Comparison of ENCODE assay signal across 25 cellular contexts in genomic region chr10:133014416-133015210, GRCh38.
DNase-seq lines count a peak whose midpoint lies in the region; ATAC-seq, FAIRE-seq and TF ChIP-seq lines count a peak whose summit lies in the region.
"Had no signal": no experiment of that assay in that cellular context is flagged by ENCODE, and none has a peak within 500 bp of the region (broad histone marks: within the 10 kb centered on the region; RNA-seq: fewer than 3 reads in every experiment).

No MANE protein-coding gene starts in this region.

- H3K4me2 ChIP-seq in GM23338 = no peak overlapping the region
- H3K4me2 ChIP-seq in H1 (ENCODE audit: insufficient read depth in 1 of 2, low read depth in 2 of 2, low read length in 2 of 2) = no peak overlapping the region
- H3K4me2 ChIP-seq in neuronal stem cell (ENCODE audit: insufficient read depth, low read length, poor library complexity, severe bottlenecking) = no peak overlapping the region
- H3K4me2 ChIP-seq: A549 had no signal

- H3K27ac ChIP-seq in right atrium auricular region (no peak overlapping the region), GM23338 (ENCODE audit: low read depth) (no peak overlapping the region), H1 (ENCODE audit: low read depth, low read length) (no peak overlapping the region), neuronal stem cell (replicated peaks; ENCODE audit: low read length) (no peak overlapping the region), body of pancreas (peak overlapping the region in 1 of 4 donors; percentile 54)
- H3K27ac ChIP-seq: A549, GM23248 had no signal

- H3K36me3 ChIP-seq in right atrium auricular region = no peaks in the 10 kb centered on the region
- H3K36me3 ChIP-seq in GM23338 (ENCODE audit: insufficient read depth) = no peaks in the 10 kb centered on the region
- H3K36me3 ChIP-seq in H1 (ENCODE audit: control insufficient read depth in 2 of 4, insufficient read depth in 4 of 4, low read length in 3 of 4) = no peaks in the 10 kb centered on the region; a peak in 1 of 8 replicates
- H3K36me3 ChIP-seq in neuronal stem cell (replicated peaks in 1 of 2; ENCODE audit: control insufficient read depth in 2 of 2, insufficient read depth in 2 of 2, low read length in 2 of 2) = no peaks in the 10 kb centered on the region
- H3K36me3 ChIP-seq in body of pancreas (replicated peaks in 1 of 2; ENCODE audit: insufficient read depth in 1 of 2, low read depth in 2 of 2) = no peaks in the 10 kb centered on the region
- H3K36me3 ChIP-seq: HAP-1 had no signal

- H4K91ac ChIP-seq in H1 (replicated peaks; ENCODE audit: insufficient read length, low read length) (no peak overlapping the region), neuronal stem cell (ENCODE audit: low read depth, low read length, poor library complexity) (no peak overlapping the region)

- H3K23ac ChIP-seq in H1 (ENCODE audit: insufficient read length) = no peak overlapping the region
- no peak overlapping the region for H3K23ac ChIP-seq in neuronal stem cell (ENCODE audit: low read depth, low read length, poor library complexity)

- TF ChIP-seq CTCF in right atrium auricular region (IDR thresholded peaks at IDR 0.05) = no peak
- TF ChIP-seq CTCF in GM23338 (conservative IDR thresholded peaks at IDR 0.05; ENCODE audit: low read depth in 2 of 2) = no peak
- TF ChIP-seq CTCF in H1 (IDR thresholded peaks at IDR 0.05; ENCODE audit: control extremely low read depth in 1 of 3, insufficient read depth in 1 of 3, low read depth in 1 of 3, low read length in 3 of 3) = no peak
- no peak for TF ChIP-seq CTCF in body of pancreas (IDR thresholded peaks at IDR 0.05)

- no peaks in the 10 kb centered on the region; the same call in 2 of the 3 replicates for H3K4me1 Mint-ChIP-seq in GM23338

- H3K4me1 ChIP-seq in right atrium auricular region (peaks cover 0 to 5% of the 10 kb centered on the region in 2 donors), GM23338 (ENCODE audit: insufficient read depth) (no peaks in the 10 kb centered on the region), H1 (replicated peaks in 1 of 4; ENCODE audit: control insufficient read depth in 3 of 4, insufficient read depth in 4 of 4, low read length in 3 of 4) (no peaks in the 10 kb centered on the region), neuronal stem cell (ENCODE audit: control insufficient read depth in 2 of 2, insufficient read depth in 1 of 2, low read depth in 1 of 2, low read length in 2 of 2) (peaks cover 2 to 3% of the 10 kb centered on the region in 2 donors), body of pancreas (peaks cover 18% of the 10 kb centered on the region)
- H3K4me1 ChIP-seq: HAP-1 had no signal

- ATAC-seq in left cardiac atrium (no peak), GM23338 (peak; percentile 41; the same call in 2 of the 3 replicates), body of pancreas (no peak)
- ATAC-seq: CD8-positive, alpha-beta T cell; GM12878 had no signal

- peaks cover 2% of the 10 kb centered on the region; the same call in 1 of the 3 replicates for H3K9me3 Mint-ChIP-seq in GM23338
- H3K9me3 Mint-ChIP-seq: CD8-positive, alpha-beta T cell had no signal

- DNase-seq in left cardiac atrium = peak; percentile 12
- no peak for DNase-seq in right atrium auricular region (ENCODE audit: low spot score)
- no peak for DNase-seq in GM23338 (ENCODE audit: low spot score)
- DNase-seq in H1 (ENCODE audit: low read depth in 1 of 2, low spot score in 2 of 2) = no peak
- DNase-seq in neuronal stem cell (ENCODE audit: low spot score) = no peak
- no peak for DNase-seq in DMS 273 (lab: John Stamatoyannopoulos, UW; ENCODE audit: unreplicated experiment)
- no peak for DNase-seq in body of pancreas
- DNase-seq in Ammon's horn (ENCODE audit: low spot score) = no peak
- DNase-seq: 8988T; ACHN; AML-193; C1 segment of cervical spinal cord; Caco-2; CD8-positive, alpha-beta T cell; DMS 273 treated with DMSO at 0.1 percent for 48 hours; DMS79; EL; GDM1; GM23248; HFFc6 had no signal

- H3K14ac ChIP-seq in H1 (ENCODE audit: insufficient read length) (no peak overlapping the region), neuronal stem cell (ENCODE audit: low read length) (peak overlapping the region; percentile 71)

- peaks cover 10% of the 10 kb centered on the region for H3K23me2 ChIP-seq in H1 (ENCODE audit: low read depth, low read length)

- WGBS in H1 (ENCODE audit: extremely low coverage in 1 of 2, insufficient coverage in 1 of 2, insufficient read length in 1 of 2, insufficient replicate concordance in 2 of 2, low coverage in 1 of 2, low lambda C conversion rate in 2 of 2, missing lambda C conversion rate in 1 of 2), 2 experiments = 91% methylated on average over 31 of the region's 38 CpGs; no CpG with 5 or more reads in 1 of the 2 experiments
- WGBS in neuronal stem cell (ENCODE audit: extremely low coverage in 2 of 2, insufficient read length in 2 of 2, insufficient replicate concordance in 1 of 2), 2 donors = no CpG with 5 or more reads among the region's 38 CpGs
- 71 to 94% methylated on average over 9 to 24 of the region's 38 CpGs for WGBS in body of pancreas, 2 donors

- H3K79me2 ChIP-seq in GM23338 (replicated peaks; ENCODE audit: insufficient read depth) = no peaks in the 10 kb centered on the region
- no peaks in the 10 kb centered on the region for H3K79me2 ChIP-seq in H1 (ENCODE audit: control insufficient read depth in 1 of 2, insufficient read depth in 2 of 2, low read length in 2 of 2)

- no peaks in the 10 kb centered on the region for H3K79me1 ChIP-seq in H1 (ENCODE audit: low read depth, low read length)
- H3K79me1 ChIP-seq in neuronal stem cell (ENCODE audit: low read depth, low read length) = peaks cover 2% of the 10 kb centered on the region

- H2BK12ac ChIP-seq in H1 (ENCODE audit: low read depth, low read length) (no peak overlapping the region), neuronal stem cell (ENCODE audit: low read length) (peak overlapping the region; percentile 58)

- H3K9me2 ChIP-seq in GM23338 (ENCODE audit: insufficient read depth) = no peaks in the 10 kb centered on the region

- H2AK5ac ChIP-seq in H1 (ENCODE audit: low read depth, low read length) (no peak overlapping the region), neuronal stem cell (ENCODE audit: low read depth, low read length) (peak overlapping the region; percentile 89)

- no peak overlapping the region for H2BK120ac ChIP-seq in H1 (replicated peaks; ENCODE audit: low read depth, low read length)
- no peak overlapping the region for H2BK120ac ChIP-seq in neuronal stem cell (ENCODE audit: low read depth, low read length)

- H2BK15ac ChIP-seq in H1 (ENCODE audit: low read length) (no peak overlapping the region), neuronal stem cell (ENCODE audit: low read length) (no peak overlapping the region)

- H2BK20ac ChIP-seq in H1 (ENCODE audit: low read length) = no peak overlapping the region

- no peak overlapping the region for H3K18ac ChIP-seq in H1 (ENCODE audit: extremely low read depth, low read length)
- peak overlapping the region; percentile 71 for H3K18ac ChIP-seq in neuronal stem cell (ENCODE audit: low read length)

- POLR2A ChIA-PET in H1 (lab: Charles Lee; ENCODE audit: partially characterized antibody) = interaction anchor here (1.3 kb wide), 1 partner anchor 10 kb away, joined by 3 read pairs; no protein-coding TSS in a partner anchor

- H2AFZ ChIP-seq in GM23338 = no peak overlapping the region
- H2AFZ ChIP-seq in H1 (ENCODE audit: low read length) = no peak overlapping the region
- H2AFZ ChIP-seq in neuronal stem cell (ENCODE audit: low read length) = no peak overlapping the region
- H2AFZ ChIP-seq: GM23248 had no signal

- no peaks in the 10 kb centered on the region for H3K9me3 ChIP-seq in right atrium auricular region
- peaks cover 0 to 5% of the 10 kb centered on the region in 2 experiments; a peak in 1 of 4 replicates for H3K9me3 ChIP-seq in H1 (ENCODE audit: insufficient read depth in 2 of 2, low read depth in 1 of 2, low read length in 1 of 2)
- H3K9me3 ChIP-seq in neuronal stem cell (replicated peaks in 1 of 2; ENCODE audit: control insufficient read depth in 2 of 2, insufficient read depth in 1 of 2, low read depth in 1 of 2, low read length in 2 of 2) = peaks cover 0 to 3% of the 10 kb centered on the region in 2 donors
- no peaks in the 10 kb centered on the region for H3K9me3 ChIP-seq in body of pancreas
- H3K9me3 ChIP-seq: HAP-1 had no signal

- H3K56ac ChIP-seq in H1 (replicated peaks; ENCODE audit: insufficient read length, low read depth, low read length) = no peak overlapping the region

- no peak for TF ChIP-seq POLR2A in H1 (IDR thresholded peaks at IDR 0.05; ENCODE audit: control extremely low read depth in 1 of 2, low read depth in 2 of 2, low read length in 2 of 2)
- TF ChIP-seq POLR2A in body of pancreas (IDR thresholded peaks at IDR 0.05) = no peak

- H3K36me3 Mint-ChIP-seq in GM23338 (ENCODE audit: low read depth) = no peaks in the 10 kb centered on the region
- H3K36me3 Mint-ChIP-seq: CD8-positive, alpha-beta T cell had no signal

- H3K4ac ChIP-seq in H1 (replicated peaks; ENCODE audit: insufficient read length, low read depth, low read length) (no peak overlapping the region), neuronal stem cell (ENCODE audit: low read length) (no peak overlapping the region)

- peaks cover 12% of the 10 kb centered on the region for H3F3A ChIP-seq in GM23338 (replicated peaks; ENCODE audit: low read depth)

- TF ChIP-seq RAD21 in H1 (IDR thresholded peaks at IDR 0.05 in 1 of 2, conservative IDR thresholded peaks at IDR 0.05 in 1 of 2; ENCODE audit: low read depth in 2 of 2, low read length in 2 of 2) = no peak

- CTCF ChIA-PET in H1 (lab: Charles Lee; ENCODE audit: partially characterized antibody) = interaction anchor here (1.2 kb wide), 1 partner anchor 19 kb away, joined by 4 read pairs; no protein-coding TSS in a partner anchor

- intact Hi-C loops in left cardiac atrium (cut with DNase I) = no loop called here
- intact Hi-C loops in body of pancreas (cut with DNase I) = no loop called here

- H3K4me3 Mint-ChIP-seq in GM23338 = no peak overlapping the region
- H3K4me3 Mint-ChIP-seq: CD8-positive, alpha-beta T cell; HFFc6 had no signal

- no peak overlapping the region for H3K4me3 ChIP-seq in right atrium auricular region
- no peak overlapping the region for H3K4me3 ChIP-seq in GM23338
- H3K4me3 ChIP-seq in H1 (ENCODE audit: extremely low read depth in 1 of 4, insufficient read depth in 2 of 4, low read depth in 3 of 4, low read length in 4 of 4) = no peak overlapping the region
- H3K4me3 ChIP-seq in neuronal stem cell (ENCODE audit: low read length in 2 of 2) = no peak overlapping the region
- H3K4me3 ChIP-seq in body of pancreas = no peak overlapping the region
- H3K4me3 ChIP-seq: A549, GM12878, GM23248, HAP-1 had no signal

- H3K27me3 ChIP-seq in right atrium auricular region (no peaks in the 10 kb centered on the region), GM23338 (ENCODE audit: insufficient read depth) (no peaks in the 10 kb centered on the region), H1 (replicated peaks in 1 of 4; ENCODE audit: control insufficient read depth in 3 of 4, extremely low read depth in 1 of 4, insufficient read depth in 3 of 4, low read length in 3 of 4) (no peaks in the 10 kb centered on the region), neuronal stem cell (ENCODE audit: control insufficient read depth in 3 of 3, insufficient read depth in 3 of 3, low read depth in 1 of 3, low read length in 3 of 3) (peaks cover 0 to 3% (median 0%) of the 10 kb centered on the region in 3 experiments), body of pancreas (no peaks in the 10 kb centered on the region)

- H4K20me1 ChIP-seq in GM23338 (replicated peaks; ENCODE audit: insufficient read depth) (no peaks in the 10 kb centered on the region), H1 (replicated peaks in 1 of 2; ENCODE audit: control insufficient read depth in 1 of 2, insufficient read depth in 2 of 2, low read length in 2 of 2) (peaks cover 0 to 6% of the 10 kb centered on the region in 2 experiments)

- no peak for TF ChIP-seq EP300 in H1 (IDR thresholded peaks at IDR 0.05; ENCODE audit: borderline replicate concordance in 1 of 2, low read depth in 2 of 2, low read length in 2 of 2)

- H2BK5ac ChIP-seq in H1 (ENCODE audit: low read depth, low read length) (no peak overlapping the region), neuronal stem cell (ENCODE audit: low read length) (peak overlapping the region; percentile 13)

- H4K8ac ChIP-seq in H1 (ENCODE audit: extremely low read depth, insufficient read depth, low read length) (peak overlapping the region; percentile 35; the same call in 1 of the 2 replicates), neuronal stem cell (ENCODE audit: low read depth, low read length) (no peak overlapping the region)

- peaks cover 4% of the 10 kb centered on the region for H3K27me3 Mint-ChIP-seq in GM23338 (ENCODE audit: insufficient read depth, low read depth, poor library complexity)

- H3K27ac Mint-ChIP-seq in GM23338 = no peak overlapping the region
- H3K27ac Mint-ChIP-seq: CD8-positive, alpha-beta T cell; HFFc6 had no signal

- FAIRE-seq in H1 (lab: Jason Lieb, UNC) = no peak
- FAIRE-seq: A549, GM12878, GM19239, H54 had no signal

- H3K9ac ChIP-seq in H1 (replicated peaks in 1 of 4; ENCODE audit: extremely low read depth in 1 of 4, low read depth in 3 of 4, low read length in 3 of 4) (no peak overlapping the region), neuronal stem cell (ENCODE audit: low read depth, low read length, poor library complexity) (no peak overlapping the region)
- H3K9ac ChIP-seq: GM23248 had no signal

- H4K5ac ChIP-seq in H1 (ENCODE audit: insufficient read length, low read depth, low read length) = no peak overlapping the region
